1 cellular context compared by ENCODE assay signal in the genomic region with DNA sequence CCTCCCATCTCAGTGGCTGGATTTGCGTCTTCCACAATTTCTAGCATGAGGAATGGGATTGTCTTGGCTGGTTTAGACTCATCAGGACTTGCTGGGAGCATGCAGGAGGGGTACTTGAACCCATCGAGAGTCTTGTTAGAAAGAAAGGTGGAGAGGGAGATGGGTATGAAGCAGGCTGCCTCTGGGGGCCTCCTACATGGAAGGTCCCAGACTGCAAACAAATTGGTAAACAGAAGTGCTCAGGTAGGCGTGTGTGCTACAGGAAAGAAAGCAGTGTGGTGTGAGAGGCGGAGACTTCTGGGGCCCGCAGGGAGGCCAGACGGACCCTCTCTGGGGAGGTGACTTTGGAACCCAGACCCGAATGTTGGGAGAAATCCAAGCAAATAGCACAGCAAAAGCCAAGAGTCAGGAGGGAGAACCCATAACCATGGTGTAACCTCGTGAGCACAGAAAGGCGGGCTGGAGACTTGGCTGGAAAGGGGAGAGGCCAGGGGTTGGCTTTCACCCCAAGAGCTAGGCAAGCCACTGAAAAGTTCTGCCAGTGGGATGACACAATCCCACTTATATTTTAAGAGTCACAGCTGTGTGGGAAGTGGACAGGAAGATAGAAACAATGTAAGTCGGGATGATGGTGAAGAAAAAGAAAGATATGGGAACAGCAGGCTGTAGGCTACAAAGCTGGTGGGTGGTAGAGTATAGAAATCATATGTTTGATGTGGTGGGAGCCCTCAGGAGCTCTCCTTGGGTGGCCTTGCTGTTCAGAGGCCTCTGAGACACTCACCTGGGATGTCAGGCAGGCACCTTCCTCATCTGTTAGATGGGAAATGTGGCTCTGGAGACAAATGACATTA.
TF ChIP-seq lines count a peak whose summit lies in the region.

No MANE protein-coding gene starts in this region.

TF ChIP-seq in GM23338, 12 proteins besides CTCF, POLR2A, EP300 and RAD21:
- TF ChIP-seq EZH2 (IDR thresholded peaks at IDR 0.05; ENCODE audit: low read depth, unreplicated experiment), result no peak
- no peak for TF ChIP-seq ZNF462 (CRISPR knock-in tag; IDR thresholded peaks at IDR 0.05)
- TF ChIP-seq, protein P1, sequence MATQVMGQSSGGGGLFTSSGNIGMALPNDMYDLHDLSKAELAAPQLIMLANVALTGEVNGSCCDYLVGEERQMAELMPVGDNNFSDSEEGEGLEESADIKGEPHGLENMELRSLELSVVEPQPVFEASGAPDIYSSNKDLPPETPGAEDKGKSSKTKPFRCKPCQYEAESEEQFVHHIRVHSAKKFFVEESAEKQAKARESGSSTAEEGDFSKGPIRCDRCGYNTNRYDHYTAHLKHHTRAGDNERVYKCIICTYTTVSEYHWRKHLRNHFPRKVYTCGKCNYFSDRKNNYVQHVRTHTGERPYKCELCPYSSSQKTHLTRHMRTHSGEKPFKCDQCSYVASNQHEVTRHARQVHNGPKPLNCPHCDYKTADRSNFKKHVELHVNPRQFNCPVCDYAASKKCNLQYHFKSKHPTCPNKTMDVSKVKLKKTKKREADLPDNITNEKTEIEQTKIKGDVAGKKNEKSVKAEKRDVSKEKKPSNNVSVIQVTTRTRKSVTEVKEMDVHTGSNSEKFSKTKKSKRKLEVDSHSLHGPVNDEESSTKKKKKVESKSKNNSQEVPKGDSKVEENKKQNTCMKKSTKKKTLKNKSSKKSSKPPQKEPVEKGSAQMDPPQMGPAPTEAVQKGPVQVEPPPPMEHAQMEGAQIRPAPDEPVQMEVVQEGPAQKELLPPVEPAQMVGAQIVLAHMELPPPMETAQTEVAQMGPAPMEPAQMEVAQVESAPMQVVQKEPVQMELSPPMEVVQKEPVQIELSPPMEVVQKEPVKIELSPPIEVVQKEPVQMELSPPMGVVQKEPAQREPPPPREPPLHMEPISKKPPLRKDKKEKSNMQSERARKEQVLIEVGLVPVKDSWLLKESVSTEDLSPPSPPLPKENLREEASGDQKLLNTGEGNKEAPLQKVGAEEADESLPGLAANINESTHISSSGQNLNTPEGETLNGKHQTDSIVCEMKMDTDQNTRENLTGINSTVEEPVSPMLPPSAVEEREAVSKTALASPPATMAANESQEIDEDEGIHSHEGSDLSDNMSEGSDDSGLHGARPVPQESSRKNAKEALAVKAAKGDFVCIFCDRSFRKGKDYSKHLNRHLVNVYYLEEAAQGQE (IDR thresholded peaks at IDR 0.05; ENCODE audit: unreplicated experiment), result no peak
- no peak for TF ChIP-seq STAT1 (IDR thresholded peaks at IDR 0.05; ENCODE audit: unreplicated experiment)
- TF ChIP-seq CREB1 (CRISPR knock-in tag; IDR thresholded peaks at IDR 0.05; ENCODE audit: low read depth), result no peak
- TF ChIP-seq, protein P2, sequence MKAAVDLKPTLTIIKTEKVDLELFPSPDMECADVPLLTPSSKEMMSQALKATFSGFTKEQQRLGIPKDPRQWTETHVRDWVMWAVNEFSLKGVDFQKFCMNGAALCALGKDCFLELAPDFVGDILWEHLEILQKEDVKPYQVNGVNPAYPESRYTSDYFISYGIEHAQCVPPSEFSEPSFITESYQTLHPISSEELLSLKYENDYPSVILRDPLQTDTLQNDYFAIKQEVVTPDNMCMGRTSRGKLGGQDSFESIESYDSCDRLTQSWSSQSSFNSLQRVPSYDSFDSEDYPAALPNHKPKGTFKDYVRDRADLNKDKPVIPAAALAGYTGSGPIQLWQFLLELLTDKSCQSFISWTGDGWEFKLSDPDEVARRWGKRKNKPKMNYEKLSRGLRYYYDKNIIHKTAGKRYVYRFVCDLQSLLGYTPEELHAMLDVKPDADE (IDR thresholded peaks at IDR 0.05), result no peak
- TF ChIP-seq EZH2phosphoT487 (IDR thresholded peaks at IDR 0.05; ENCODE audit: unreplicated experiment), result no peak
